Comparison of ENCODE assay signal across 16 cellular contexts in the genomic region with DNA sequence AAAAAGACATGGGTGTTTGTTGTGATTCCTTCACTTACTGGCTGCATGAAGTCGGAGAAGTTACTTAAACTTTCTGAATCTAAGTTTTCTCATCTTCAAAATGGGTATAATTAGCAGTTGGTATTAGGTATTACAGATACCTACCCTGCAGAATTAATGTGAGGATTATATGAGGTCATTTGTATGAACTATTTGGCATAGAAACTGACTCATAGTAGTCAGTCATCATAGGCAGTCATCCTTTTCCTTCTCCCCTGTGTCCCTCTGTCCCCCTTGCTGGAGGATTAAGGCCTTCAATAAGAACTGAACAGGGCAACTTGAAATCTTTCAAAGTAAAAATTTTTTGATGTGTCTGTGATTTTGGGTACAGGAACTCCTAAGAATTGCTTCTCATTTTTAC.
"Had no signal": no experiment of that assay in that cellular context is flagged by ENCODE, and none has a peak within 500 bp of the region (broad histone marks: within the 10 kb centered on the region; RNA-seq: fewer than 3 reads in every experiment).

No MANE protein-coding gene starts in this region.

- H3K9me3 ChIP-seq: body of pancreas, lower lobe of right lung, pancreas, spleen, thyroid gland had no signal

- ATAC-seq: activated CD8-positive, alpha-beta T cell treated with anti-CD3 and anti-CD28 coated beads, Interleukin-2, amount 10 ng/mL, durations not matched to agents 7 days and 5 days; body of pancreas; lower lobe of right lung; natural killer cell; pancreas; sciatic nerve had no signal

- H3K27ac ChIP-seq: body of pancreas, dorsolateral prefrontal cortex, lower lobe of right lung, pancreas, spleen, thyroid gland had no signal

- DNase-seq: activated CD4-positive, alpha-beta T cell treated with anti-CD3 and anti-CD28 coated beads, Interleukin-2, amount 10 ng/mL, durations not matched to agents 24 days and 14 days; activated CD8-positive, alpha-beta T cell treated with anti-CD3 and anti-CD28 coated beads, Interleukin-2, amount 10 ng/mL, durations not matched to agents 7 days and 5 days; activated naive CD4-positive, alpha-beta T cell treated with Interleukin-2 at 50 U/mL for 16 hours; activated naive CD8-positive, alpha-beta T cell treated with anti-CD3 and anti-CD28 coated beads, Interleukin-2, amount 10 ng/mL, durations not matched to agents 7 days and 5 days; activated T-cell treated with anti-CD3 and anti-CD28 coated beads, Interleukin-2, amount 50 U/mL, for 24 hours; amygdala; body of pancreas; caudate nucleus; dorsolateral prefrontal cortex; lower lobe of right lung; natural killer cell; pancreas; spleen; stimulated activated naive CD4-positive, alpha-beta T cell; thyroid gland had no signal

- H3K27me3 ChIP-seq: body of pancreas, dorsolateral prefrontal cortex, pancreas, spleen, thyroid gland had no signal

- H3K4me1 ChIP-seq: body of pancreas, lower lobe of right lung, pancreas, spleen, thyroid gland had no signal

- H3K4me3 ChIP-seq: body of pancreas, dorsolateral prefrontal cortex, lower lobe of right lung, pancreas, spleen, thyroid gland had no signal
